In genomic region chr12:54077822-54078221, GRCh38 we compare ENCODE assay signal across 7 cellular contexts. TPM values are rescaled to one million over a fixed set of nuclear protein-coding genes. Genes with fewer than 3 reads are reported as not detected.
"Had no signal": no experiment of that assay in that cellular context is flagged by ENCODE, and none has a peak within 500 bp of the region (broad histone marks: within the 10 kb centered on the region; RNA-seq: fewer than 3 reads in every experiment).

No MANE protein-coding gene starts in this region.

RNA-seq across cellular contexts. Expression of gene HOXC4, which starts 24.2 kb away (rescaled TPM):
- total RNA-seq: left ventricle myocardium inferior had no signal

RNA-seq across cellular contexts. Expression of gene HOXC5, which starts 45.0 kb away (rescaled TPM):
- total RNA-seq: activated CD4-positive, alpha-beta memory T cell treated with anti-CD3 and anti-CD28 coated beads, Interleukin-2, amount 10 ng/mL, durations not matched to agents 7 days and 5 days; activated CD8-positive, alpha-beta memory T cell treated with anti-CD3 and anti-CD28 coated beads, Interleukin-2, amount 10 ng/mL, durations not matched to agents 7 days and 5 days; activated naive CD8-positive, alpha-beta T cell treated with anti-CD3 and anti-CD28 coated beads for 36 hours; left ventricle myocardium inferior; mucosa of descending colon had no signal
- polyA plus RNA-seq: thymus had no signal

RNA-seq across cellular contexts. Expression of gene HOXC6, which starts 49.6 kb away (rescaled TPM):
- total RNA-seq: activated CD4-positive, alpha-beta memory T cell treated with anti-CD3 and anti-CD28 coated beads, Interleukin-2, amount 10 ng/mL, durations not matched to agents 7 days and 5 days; activated CD8-positive, alpha-beta memory T cell treated with anti-CD3 and anti-CD28 coated beads, Interleukin-2, amount 10 ng/mL, durations not matched to agents 7 days and 5 days; activated naive CD8-positive, alpha-beta T cell treated with anti-CD3 and anti-CD28 coated beads for 36 hours; left ventricle myocardium inferior; natural killer cell had no signal
